1 cellular context compared by ENCODE assay signal in the genomic region with DNA sequence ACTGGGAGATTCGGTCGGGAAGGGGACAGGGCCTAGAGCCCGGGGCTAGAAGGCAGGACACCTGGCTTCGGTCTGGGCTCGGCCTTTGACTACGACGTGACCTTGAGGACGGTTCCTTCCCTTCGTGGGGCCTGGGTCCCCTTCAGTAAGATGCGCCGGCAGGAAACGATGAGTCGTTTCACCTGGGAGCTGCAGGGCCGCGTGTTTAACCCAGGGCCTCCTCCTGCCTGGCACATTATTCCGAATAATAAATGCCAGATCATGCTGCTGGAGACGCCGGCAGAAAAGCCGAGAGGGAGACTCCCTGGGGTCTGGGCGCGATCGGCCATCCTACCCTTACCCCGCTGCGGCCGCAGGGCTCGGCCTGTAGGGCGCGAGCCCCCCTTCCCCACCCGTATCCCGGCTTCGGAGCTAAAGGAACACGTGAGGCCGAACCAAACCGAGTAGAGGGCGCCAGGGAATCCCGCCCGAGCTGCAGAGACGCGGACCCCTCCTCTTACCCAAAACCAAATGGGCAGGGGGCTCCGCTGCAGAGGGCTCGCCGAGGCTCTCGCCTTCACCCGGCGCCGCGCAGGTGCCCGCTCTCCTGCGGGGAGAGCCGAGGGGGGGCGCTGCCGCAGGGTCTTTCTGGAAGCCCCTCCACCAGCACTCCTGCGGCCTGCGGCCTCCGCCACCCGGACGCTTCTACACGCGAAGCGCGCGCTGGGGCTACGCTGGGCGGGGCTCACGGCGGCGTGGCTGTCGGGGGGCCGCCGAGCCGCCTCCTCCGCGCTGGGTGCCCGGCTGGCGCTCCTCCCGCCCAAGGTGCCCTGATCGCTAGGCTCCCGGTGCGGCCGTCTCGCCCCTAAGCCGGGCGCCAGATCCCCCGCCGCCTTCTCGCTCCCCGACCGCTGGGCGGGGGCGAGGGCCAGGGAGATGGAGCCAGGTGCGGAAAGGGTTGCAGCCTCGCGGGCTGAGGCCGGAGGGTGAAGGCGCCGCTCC.
TF ChIP-seq lines count a peak whose summit lies in the region.

A gene with protein sequence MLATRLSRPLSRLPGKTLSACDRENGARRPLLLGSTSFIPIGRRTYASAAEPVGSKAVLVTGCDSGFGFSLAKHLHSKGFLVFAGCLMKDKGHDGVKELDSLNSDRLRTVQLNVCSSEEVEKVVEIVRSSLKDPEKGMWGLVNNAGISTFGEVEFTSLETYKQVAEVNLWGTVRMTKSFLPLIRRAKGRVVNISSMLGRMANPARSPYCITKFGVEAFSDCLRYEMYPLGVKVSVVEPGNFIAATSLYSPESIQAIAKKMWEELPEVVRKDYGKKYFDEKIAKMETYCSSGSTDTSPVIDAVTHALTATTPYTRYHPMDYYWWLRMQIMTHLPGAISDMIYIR (minus strand): TSS at position 688 of the 981 bp plus-strand sequence. CDS start 9,525 bp downstream, outside the sequence.

TF ChIP-seq in K562, 482 proteins besides CTCF, POLR2A, EP300 and RAD21 (continued from another document):
- TF ChIP-seq FOXP4 (CRISPR knock-in tag; IDR thresholded peaks at IDR 0.05; ENCODE audit: borderline replicate concordance) (no peak), ZNF785 (CRISPR knock-in tag; IDR thresholded peaks at IDR 0.05) (no peak), SRSF9 (IDR thresholded peaks at IDR 0.05; ENCODE audit: borderline replicate concordance, low read depth, low read length) (no peak), FOXJ2 (tag; IDR thresholded peaks at IDR 0.05) (no peak), SRSF1 (IDR thresholded peaks at IDR 0.05; ENCODE audit: low read depth, low read length) (no peak), ZNF561 (CRISPR knock-in tag; conservative IDR thresholded peaks at IDR 0.05) (no peak), ZFP91 (CRISPR knock-in tag; IDR thresholded peaks at IDR 0.05) (no peak)
- TF ChIP-seq, protein P1, sequence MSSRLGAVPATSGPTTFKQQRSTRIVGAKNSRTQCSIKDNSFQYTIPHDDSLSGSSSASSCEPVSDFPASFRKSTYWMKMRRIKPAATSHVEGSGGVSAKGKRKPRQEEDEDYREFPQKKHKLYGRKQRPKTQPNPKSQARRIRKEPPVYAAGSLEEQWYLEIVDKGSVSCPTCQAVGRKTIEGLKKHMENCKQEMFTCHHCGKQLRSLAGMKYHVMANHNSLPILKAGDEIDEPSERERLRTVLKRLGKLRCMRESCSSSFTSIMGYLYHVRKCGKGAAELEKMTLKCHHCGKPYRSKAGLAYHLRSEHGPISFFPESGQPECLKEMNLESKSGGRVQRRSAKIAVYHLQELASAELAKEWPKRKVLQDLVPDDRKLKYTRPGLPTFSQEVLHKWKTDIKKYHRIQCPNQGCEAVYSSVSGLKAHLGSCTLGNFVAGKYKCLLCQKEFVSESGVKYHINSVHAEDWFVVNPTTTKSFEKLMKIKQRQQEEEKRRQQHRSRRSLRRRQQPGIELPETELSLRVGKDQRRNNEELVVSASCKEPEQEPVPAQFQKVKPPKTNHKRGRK (tag; IDR thresholded peaks at IDR 0.05): no peak
